Comparison of ENCODE assay signal across 22 cellular contexts in the genomic region with DNA sequence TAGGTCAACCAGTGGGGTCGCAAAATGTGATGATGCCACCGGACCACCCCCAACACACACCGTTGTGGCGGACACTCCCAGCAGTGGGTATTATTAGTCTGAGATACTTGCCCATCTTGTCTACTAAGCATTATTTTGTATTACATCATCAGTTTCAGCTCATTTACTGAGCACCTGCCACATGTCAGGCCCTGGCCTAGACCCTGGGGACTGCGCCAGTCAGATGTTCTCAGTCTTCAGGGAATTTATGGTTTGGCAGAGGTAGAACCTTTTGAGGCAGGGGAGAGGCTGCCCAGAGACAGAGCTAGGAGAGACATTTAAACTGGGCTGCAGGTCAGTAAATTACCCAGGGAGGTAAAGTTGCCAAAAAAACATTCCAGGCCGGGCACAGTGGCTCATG. TPM values are rescaled to one million over a fixed set of nuclear protein-coding genes. Genes with fewer than 3 reads are reported as not detected.
DNase-seq lines count a peak whose midpoint lies in the region; ATAC-seq and TF ChIP-seq lines count a peak whose summit lies in the region.
"Had no signal": no experiment of that assay in that cellular context is flagged by ENCODE, and none has a peak within 500 bp of the region (broad histone marks: within the 10 kb centered on the region; RNA-seq: fewer than 3 reads in every experiment).

No MANE protein-coding gene starts in this region.

- peak; percentile 50 for DNase-seq in DMS 273 (lab: John Stamatoyannopoulos, UW; ENCODE audit: unreplicated experiment)
- no peak for DNase-seq in DMS 273 treated with DMSO at 0.1 percent for 48 hours (lab: John Stamatoyannopoulos, UW)
- peak; percentile 89 for DNase-seq in NCI-H2171 treated with DMSO at 0.1 percent for 48 hours (lab: John Stamatoyannopoulos, UW)
- no peak for DNase-seq in Right ventricle myocardium superior
- DNase-seq in sciatic nerve (ENCODE audit: low spot score), result no peak
- no peak for DNase-seq in Ammon's horn (ENCODE audit: low spot score)
- no peak for DNase-seq in suprapubic skin (ENCODE audit: low spot score in 2 of 2)
- DNase-seq in inferior parietal cortex (ENCODE audit: extremely low spot score), result no peak
- DNase-seq: activated CD4-positive, alpha-beta T cell treated with anti-CD3 and anti-CD28 coated beads for 1 hour; activated naive CD8-positive, alpha-beta T cell treated with anti-CD3 and anti-CD28 coated beads for 36 hours; body of pancreas; foreskin melanocyte; NCI-H1417; NCI-H2227 treated with DMSO at 0.1 percent for 48 hours; NK-92 treated with Interleukin-12 subunit alpha and Interleukin-12 subunit beta, amount 100 ng/mL, for 24 hours had no signal

- WGBS in suprapubic skin, result 87% methylated on average over 6 of the region's 6 CpGs

- no peak overlapping the region for H3K4me3 ChIP-seq in suprapubic skin
- H3K4me3 ChIP-seq: body of pancreas, GM23338 had no signal

- H3K9me3 ChIP-seq in suprapubic skin, result no peaks in the 10 kb centered on the region
- H3K9me3 ChIP-seq: body of pancreas had no signal

- peaks cover 14% of the 10 kb centered on the region for H3K4me1 ChIP-seq in suprapubic skin
- H3K4me1 ChIP-seq: body of pancreas had no signal

- TF ChIP-seq POLR2A in suprapubic skin (IDR thresholded peaks at IDR 0.05), result no peak

- TF ChIP-seq CTCF in suprapubic skin (IDR thresholded peaks at IDR 0.05), result no peak

- TF ChIP-seq EP300 in suprapubic skin (IDR thresholded peaks at IDR 0.05), result no peak

- H3K27ac ChIP-seq in suprapubic skin, result no peak overlapping the region
- H3K27ac ChIP-seq: 22Rv1, body of pancreas had no signal

- intact Hi-C loops in Right ventricle myocardium superior (cut with DNase I), result no loop called here
- intact Hi-C loops in sciatic nerve (cut with DNase I), result no loop called here

- H3K27me3 ChIP-seq in suprapubic skin, result no peaks in the 10 kb centered on the region
- H3K27me3 ChIP-seq: body of pancreas had no signal

- ATAC-seq in Right ventricle myocardium superior (ENCODE audit: poor library complexity) (peak; percentile 51), sciatic nerve (peak; percentile 40)
- ATAC-seq: body of pancreas, GM23338 had no signal

- peaks cover 77% of the 10 kb centered on the region for H3K36me3 ChIP-seq in suprapubic skin

RNA-seq across cellular contexts. Expression of a gene that starts 43.1 kb away (rescaled TPM):
- total RNA-seq in Right ventricle myocardium superior (31.0 TPM), sciatic nerve (7.6 TPM), suprapubic skin (10 to 100 TPM; 11.3 to 34.5 (median 20.1) TPM)

RNA-seq across cellular contexts. Expression of a gene that starts 58.6 kb away (rescaled TPM):
- total RNA-seq in Right ventricle myocardium superior (not detected), sciatic nerve (not detected), suprapubic skin (not detected)
- total RNA-seq: activated CD8-positive, alpha-beta memory T cell treated with anti-CD3 and anti-CD28 coated beads for 36 hours; activated naive CD8-positive, alpha-beta T cell treated with anti-CD3 and anti-CD28 coated beads for 36 hours; activated T-helper 1 cell treated with anti-CD3 and anti-CD28 coated beads, Interleukin-12 subunit alpha, Interleukin-12 subunit beta, Interleukin-2, Interleukin-4 antibody, amounts not matched to agents 30 ng/mL and 10 ng/mL and 1 ng/mL, durations not matched to agents 14 hours and 24 hours and 36 hours; B cell; body of pancreas; G401; HT-29 had no signal

Comparison
In these comparisons a context has a peak if more than half of its experiments do, and no peak if none do; other contexts are left out.
1. DNase-seq: peak in DMS 273 (single experiment) and NCI-H2171 treated with DMSO at 0.1 percent for 48 hours (single experiment); none in DMS 273 treated with DMSO at 0.1 percent for 48 hours (single experiment), Right ventricle myocardium superior (single experiment), sciatic nerve (single experiment), Ammon's horn (single experiment), suprapubic skin (0 of 2) and inferior parietal cortex (single experiment).